In the genomic region with DNA sequence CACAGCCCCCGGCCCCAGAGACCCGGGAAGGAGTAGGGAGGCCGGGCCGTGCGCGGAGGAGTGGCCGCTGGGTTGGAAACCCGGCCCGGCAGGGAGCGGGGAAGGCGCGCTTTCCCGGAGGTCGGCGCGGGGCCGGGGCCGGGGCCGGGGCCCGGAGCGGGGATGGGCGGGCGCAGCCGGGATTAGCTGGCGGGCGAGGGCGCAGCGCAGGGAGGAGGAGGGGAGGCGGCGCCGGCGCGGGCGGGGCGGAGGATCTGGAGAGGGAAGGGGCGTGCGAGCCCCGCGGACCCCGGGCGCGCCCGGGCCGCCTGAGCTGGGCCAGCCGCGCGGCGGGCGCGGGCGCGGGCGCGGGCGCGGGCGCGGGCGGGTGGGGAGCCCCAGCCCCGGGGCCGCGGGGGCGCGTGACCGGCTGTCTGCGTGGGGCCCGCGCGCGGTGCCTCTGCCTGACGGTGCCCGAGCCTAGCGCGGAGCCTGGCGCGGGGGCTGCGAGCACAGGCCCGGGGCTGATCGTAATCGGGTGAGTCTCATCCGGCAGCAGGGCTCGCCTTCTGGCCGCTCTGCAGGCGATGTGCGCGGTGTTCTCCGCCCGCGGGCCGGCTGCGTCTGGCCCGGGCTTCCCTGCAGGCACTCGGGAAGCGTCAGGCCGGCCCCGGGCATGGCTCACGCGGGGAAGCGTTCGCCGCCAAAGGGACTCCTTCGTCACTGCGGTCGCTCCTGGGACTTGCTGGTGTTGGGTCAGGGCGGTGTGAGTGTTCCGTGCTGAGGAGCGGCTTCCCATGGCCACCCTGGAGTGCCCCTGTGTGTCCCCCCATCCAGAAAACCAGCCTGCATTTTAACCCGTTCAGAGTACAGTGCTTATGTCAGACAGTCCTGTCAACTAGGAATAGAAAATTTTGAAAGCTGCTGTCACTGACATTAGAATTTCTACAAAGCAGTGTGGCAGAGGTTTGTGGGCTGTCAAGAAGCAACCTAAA, we compare ENCODE assay signal across 8 cellular contexts. TPM values are rescaled to one million over a fixed set of nuclear protein-coding genes. Genes with fewer than 3 reads are reported as not detected.
DNase-seq lines count a peak whose midpoint lies in the region; ATAC-seq and TF ChIP-seq lines count a peak whose summit lies in the region.

No MANE protein-coding gene starts in this region.

- DNase-seq in AG08396 (ENCODE audit: low spot score) (peak; percentile 70), epithelial cell of proximal tubule (ENCODE audit: low read depth) (no peak), mucosa of descending colon (peak; percentile 53 to 68 (median 61)), NCI-H446 treated with DMSO at 0.1 percent for 48 hours (lab: John Stamatoyannopoulos, UW) (no peak)

- peak; percentile 16 for ATAC-seq in GM18870 (IDR thresholded peaks at IDR 0.05; ENCODE audit: unreplicated experiment)
- peak; percentile 49 for ATAC-seq in HG03159 (IDR thresholded peaks at IDR 0.05; ENCODE audit: unreplicated experiment)
- peak; percentile 77 for ATAC-seq in mucosa of descending colon

- TF ChIP-seq CTCF in VCaP (conservative IDR thresholded peaks at IDR 0.05) (no peak), epithelial cell of proximal tubule (conservative IDR thresholded peaks at IDR 0.05; ENCODE audit: low read depth, low read length) (no peak), mucosa of descending colon (IDR thresholded peaks at IDR 0.05) (no peak)

- H3K4me3 ChIP-seq in epithelial cell of proximal tubule (ENCODE audit: low read depth, low read length) (peak overlapping the region; percentile 68), mucosa of descending colon (no peak overlapping the region), thymus (ENCODE audit: low read length) (peak overlapping the region; percentile 40)

- H3K9me3 ChIP-seq in mucosa of descending colon (no peaks in the 10 kb centered on the region), thymus (ENCODE audit: control insufficient read depth) (no peaks in the 10 kb centered on the region)

- intact Hi-C loops in mucosa of descending colon (cut with DNase I, micrococcal nuclease) = no loop called here

- H3K27ac ChIP-seq in VCaP (peak overlapping the region; percentile 77), thymus (ENCODE audit: low read depth) (peak overlapping the region; percentile 59)

- peaks cover 32% of the 10 kb centered on the region for H3K27me3 ChIP-seq in thymus (ENCODE audit: control insufficient read depth, insufficient read depth)

- 2% methylated on average over 106 of the region's 108 CpGs for WGBS in thymus

- H3K4me1 ChIP-seq in mucosa of descending colon (ENCODE audit: low read depth) (peaks cover 12% of the 10 kb centered on the region), thymus (ENCODE audit: control insufficient read depth, insufficient read depth, low read length) (no peaks in the 10 kb centered on the region)

- no peaks in the 10 kb centered on the region for H3K36me3 ChIP-seq in mucosa of descending colon (ENCODE audit: low read depth)
- H3K36me3 ChIP-seq in thymus (ENCODE audit: control insufficient read depth, insufficient read depth) = no peaks in the 10 kb centered on the region

RNA-seq across cellular contexts. Expression of a gene that starts 40.4 kb away (rescaled TPM):
- 23.1 and 25.1 TPM in 2 replicates for total RNA-seq in epithelial cell of proximal tubule
- total RNA-seq in mucosa of descending colon = 10 to 100 TPM; 13.6 to 18.4 (median 16.3) TPM
- polyA plus RNA-seq in thymus = 1.9 TPM

RNA-seq across cellular contexts. Expression of a gene that starts 46.5 kb away (rescaled TPM):
- total RNA-seq in epithelial cell of proximal tubule (3.2 and 8.7 TPM in 2 replicates), mucosa of descending colon (10 to 100 TPM; 38.4 to 50.8 (median 49.2) TPM)
- 28.2 TPM for polyA plus RNA-seq in thymus

Comparison
In these comparisons a context has a peak if more than half of its experiments do, and no peak if none do; other contexts are left out.
1. DNase-seq: peak in AG08396 (single experiment) and mucosa of descending colon (3 of 3); none in epithelial cell of proximal tubule (single experiment) and NCI-H446 treated with DMSO at 0.1 percent for 48 hours (single experiment).
2. ATAC-seq: peak in every context shown above with its lines; median percentile 77 in mucosa of descending colon; 49 in HG03159; 16 in GM18870.